Comparison of ENCODE assay signal across 10 cellular contexts in genomic region chr11:18791175-18792065, GRCh38. TPM values are rescaled to one million over a fixed set of nuclear protein-coding genes. Genes with fewer than 3 reads are reported as not detected.
DNase-seq lines count a peak whose midpoint lies in the region; ATAC-seq and TF ChIP-seq lines count a peak whose summit lies in the region.
"Had no signal": no experiment of that assay in that cellular context is flagged by ENCODE, and none has a peak within 500 bp of the region (broad histone marks: within the 10 kb centered on the region; RNA-seq: fewer than 3 reads in every experiment).

Gene PTPN5 (minus strand): TSS chr11:18791798. CDS start chr11:18771958, 19,840 bp downstream.

- TF ChIP-seq CTCF in heart left ventricle (IDR thresholded peaks at IDR 0.05) (no peak), coronary artery (IDR thresholded peaks at IDR 0.05) (no peak), upper lobe of right lung (IDR thresholded peaks at IDR 0.05) (no peak)

- H3K36me3 ChIP-seq in heart left ventricle (no peaks in the 10 kb centered on the region), mesodermal cell (ENCODE audit: control insufficient read depth, insufficient read depth, low read length) (no peaks in the 10 kb centered on the region), upper lobe of right lung (no peaks in the 10 kb centered on the region)
- H3K36me3 ChIP-seq in CD8-positive, alpha-beta memory T cell (ENCODE audit: insufficient read depth, low read length) = no peaks in the 10 kb centered on the region

- H3K27ac Mint-ChIP-seq in CD8-positive, alpha-beta memory T cell = no peak within 1 kb of the TSS
- H3K27ac Mint-ChIP-seq: CD4-positive, CD25-positive, alpha-beta regulatory T cell; IgD-negative memory B cell had no signal

- H3K4me1 Mint-ChIP-seq in CD8-positive, alpha-beta memory T cell = peaks cover 0 to 5% (median 0%) of the 10 kb centered on the region in 3 donors

- intact Hi-C loops in heart left ventricle (cut with DNase I) (no loop called here), Right ventricle myocardium superior (cut with DNase I) (no loop called here), upper lobe of right lung (cut with DNase I) (no loop called here), posterior vena cava (cut with DNase I) (no loop called here)

- H3K27me3 Mint-ChIP-seq in CD8-positive, alpha-beta memory T cell = peaks cover 30 to 45% of the 10 kb centered on the region in 2 donors

- CTCF ChIA-PET in CD8-positive, alpha-beta memory T cell (lab: Charles Lee) = no interaction called here

- 0 to 20% (median 1%) methylated on average over 3 to 105 of the region's 105 CpGs for WGBS in heart left ventricle, 4 donors
- 0% methylated on average over 72 to 86 of the region's 105 CpGs for WGBS in mesodermal cell (ENCODE audit: insufficient coverage in 2 of 2), 2 experiments

- H3K27me3 ChIP-seq in heart left ventricle (peaks cover 7 to 53% (median 25%) of the 10 kb centered on the region in 9 donors), upper lobe of right lung (peaks cover 61% of the 10 kb centered on the region)
- H3K27me3 ChIP-seq in CD8-positive, alpha-beta memory T cell (ENCODE audit: insufficient read depth, low read length, poor library complexity, severe bottlenecking) = peaks cover 5% of the 10 kb centered on the region

- H3K4me3 Mint-ChIP-seq in CD8-positive, alpha-beta memory T cell = peak within 1 kb of the TSS in 2 of 7 donors; percentile 24 to 62
- H3K4me3 Mint-ChIP-seq: CD4-positive, CD25-positive, alpha-beta regulatory T cell; IgD-negative memory B cell had no signal

- no peaks in the 10 kb centered on the region for H3K9me3 Mint-ChIP-seq in CD8-positive, alpha-beta memory T cell
- H3K9me3 Mint-ChIP-seq: IgD-negative memory B cell had no signal

- H3K36me3 Mint-ChIP-seq in CD8-positive, alpha-beta memory T cell = no peaks in the 10 kb centered on the region
- H3K36me3 Mint-ChIP-seq: CD4-positive, CD25-positive, alpha-beta regulatory T cell; IgD-negative memory B cell had no signal

- POLR2A ChIA-PET in CD8-positive, alpha-beta memory T cell (lab: Charles Lee) = no interaction called here

- H3K4me1 ChIP-seq in heart left ventricle (peaks cover 0 to 24% (median 7%) of the 10 kb centered on the region in 12 donors), mesodermal cell (ENCODE audit: control insufficient read depth, insufficient read depth, low read length, poor library complexity, severe bottlenecking) (no peaks in the 10 kb centered on the region), upper lobe of right lung (no peaks in the 10 kb centered on the region)
- no peaks in the 10 kb centered on the region for H3K4me1 ChIP-seq in CD8-positive, alpha-beta memory T cell (ENCODE audit: insufficient read depth, low read length)

- H3K4me3 ChIP-seq in heart left ventricle (peak within 1 kb of the TSS; percentile 37 to 73 (median 56)), coronary artery (peak within 1 kb of the TSS; percentile 64), mesodermal cell (ENCODE audit: extremely low read depth, insufficient read depth, low read length, poor library complexity, severe bottlenecking) (peak within 1 kb of the TSS; percentile 52), upper lobe of right lung (peak within 1 kb of the TSS; percentile 38)
- no peak within 1 kb of the TSS for H3K4me3 ChIP-seq in CD8-positive, alpha-beta memory T cell (ENCODE audit: low read length)

- ATAC-seq in heart left ventricle (peak in 3 of 4 donors; percentile 29 to 59 (median 57)), Right ventricle myocardium superior (ENCODE audit: poor library complexity) (no peak), upper lobe of right lung (peak; percentile 27), GM18505 (IDR thresholded peaks at IDR 0.05; ENCODE audit: unreplicated experiment) (no peak)

- TF ChIP-seq POLR2A in heart left ventricle (IDR thresholded peaks at IDR 0.05) (peak in 1 of 2 donors; percentile 21), GM18505 (IDR thresholded peaks at IDR 0.05; ENCODE audit: borderline replicate concordance, extremely low read depth, insufficient read depth, insufficient read length) (no peak)

- peak in 2 of 5 donors; percentile 23 to 66 for DNase-seq in heart left ventricle
- DNase-seq in Right ventricle myocardium superior = no peak
- DNase-seq in coronary artery (ENCODE audit: low spot score) = peak; percentile 54
- no peak for DNase-seq in upper lobe of right lung
- DNase-seq in CD8-positive, alpha-beta memory T cell = no peak
- no peak for DNase-seq in posterior vena cava (ENCODE audit: low spot score)
- DNase-seq: CD4-positive, CD25-positive, alpha-beta regulatory T cell had no signal

- H3K9me3 ChIP-seq in heart left ventricle (no peaks in the 10 kb centered on the region), mesodermal cell (ENCODE audit: control insufficient read depth, low read length) (no peaks in the 10 kb centered on the region), upper lobe of right lung (no peaks in the 10 kb centered on the region)
- no peaks in the 10 kb centered on the region for H3K9me3 ChIP-seq in CD8-positive, alpha-beta memory T cell (ENCODE audit: low read length)

- H3K27ac ChIP-seq in heart left ventricle (peak within 1 kb of the TSS in 9 of 12 donors; percentile 31 to 68 (median 51)), coronary artery (no peak within 1 kb of the TSS), mesodermal cell (ENCODE audit: low read depth, low read length, severe bottlenecking) (no peak within 1 kb of the TSS), upper lobe of right lung (no peak within 1 kb of the TSS)
- no peak within 1 kb of the TSS for H3K27ac ChIP-seq in CD8-positive, alpha-beta memory T cell (ENCODE audit: low read depth, low read length)

RNA-seq across cellular contexts. Expression of gene PTPN5, which starts in this region (rescaled TPM):
- total RNA-seq in heart left ventricle (10 to 100 TPM in 1 of 9 donors, 1 to 10 TPM in 8; 2.3 to 18.5 (median 5.8) TPM), Right ventricle myocardium superior (1.0 TPM), upper lobe of right lung (0.81 TPM), posterior vena cava (1 to 10 TPM in 1 of 2 donors, under 1 TPM in 1; 0.93 to 2.7 TPM)
- 1 to 10 TPM; 4.7 to 5.4 TPM for polyA plus RNA-seq in heart left ventricle
- polyA plus RNA-seq in mesodermal cell (2013, experiment 1 of 2) = 1.4 TPM
- 1.3 TPM for polyA plus RNA-seq in mesodermal cell (2013, experiment 2 of 2)
- not detected for total RNA-seq in CD8-positive, alpha-beta memory T cell
- not detected for polyA plus RNA-seq in CD8-positive, alpha-beta memory T cell
- total RNA-seq: CD4-positive, CD25-positive, alpha-beta regulatory T cell had no signal
- polyA plus RNA-seq: CD4-positive, CD25-positive, alpha-beta regulatory T cell; IgD-negative memory B cell had no signal

Comparison
In these comparisons a context has a peak if more than half of its experiments do, and no peak if none do; other contexts are left out.
1. ATAC-seq: peak in heart left ventricle (3 of 4); none in Right ventricle myocardium superior (single experiment) and GM18505 (single experiment).
2. Peak in ATAC-seq and H3K4me3 ChIP-seq in upper lobe of right lung; RNA of the gene not detected or under 1 TPM.
3. H3K27ac ChIP-seq: peak in heart left ventricle (9 of 12); none in coronary artery (0 of 2), mesodermal cell (single experiment), upper lobe of right lung (single experiment) and CD8-positive, alpha-beta memory T cell (single experiment).